2 cellular contexts compared by ENCODE assay signal in the genomic region with DNA sequence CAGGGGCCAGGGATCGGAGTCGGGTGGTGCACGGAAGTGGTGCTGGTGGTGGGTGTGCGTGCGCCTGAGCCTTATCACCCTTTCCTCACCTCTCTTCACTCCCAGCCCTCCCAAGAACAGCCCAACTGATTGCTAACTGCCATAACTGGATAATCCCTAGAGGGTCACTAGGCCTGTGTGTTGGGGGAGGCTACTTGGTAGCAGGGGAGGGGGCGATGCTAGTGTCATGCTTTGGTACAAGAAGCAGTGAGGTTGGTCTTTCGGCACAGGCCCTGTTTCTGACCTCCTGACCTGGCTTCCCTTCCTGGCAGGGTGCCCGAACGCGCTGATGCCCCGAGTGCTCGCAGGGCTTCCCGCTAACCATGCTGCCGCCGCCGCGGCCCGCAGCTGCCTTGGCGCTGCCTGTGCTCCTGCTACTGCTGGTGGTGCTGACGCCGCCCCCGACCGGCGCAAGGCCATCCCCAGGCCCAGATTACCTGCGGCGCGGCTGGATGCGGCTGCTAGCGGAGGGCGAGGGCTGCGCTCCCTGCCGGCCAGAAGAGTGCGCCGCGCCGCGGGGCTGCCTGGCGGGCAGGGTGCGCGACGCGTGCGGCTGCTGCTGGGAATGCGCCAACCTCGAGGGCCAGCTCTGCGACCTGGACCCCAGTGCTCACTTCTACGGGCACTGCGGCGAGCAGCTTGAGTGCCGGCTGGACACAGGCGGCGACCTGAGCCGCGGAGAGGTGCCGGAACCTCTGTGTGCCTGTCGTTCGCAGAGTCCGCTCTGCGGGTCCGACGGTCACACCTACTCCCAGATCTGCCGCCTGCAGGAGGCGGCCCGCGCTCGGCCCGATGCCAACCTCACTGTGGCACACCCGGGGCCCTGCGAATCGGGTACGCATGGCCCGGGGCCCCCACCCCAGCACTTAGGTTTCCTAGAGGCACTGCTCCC.
TF ChIP-seq lines count a peak whose summit lies in the region.

No MANE protein-coding gene starts in this region.

TF ChIP-seq in A549, 52 proteins besides CTCF, POLR2A, EP300 and RAD21:
- TF ChIP-seq, protein P1, sequence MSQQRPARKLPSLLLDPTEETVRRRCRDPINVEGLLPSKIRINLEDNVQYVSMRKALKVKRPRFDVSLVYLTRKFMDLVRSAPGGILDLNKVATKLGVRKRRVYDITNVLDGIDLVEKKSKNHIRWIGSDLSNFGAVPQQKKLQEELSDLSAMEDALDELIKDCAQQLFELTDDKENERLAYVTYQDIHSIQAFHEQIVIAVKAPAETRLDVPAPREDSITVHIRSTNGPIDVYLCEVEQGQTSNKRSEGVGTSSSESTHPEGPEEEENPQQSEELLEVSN (IDR thresholded peaks at IDR 0.05; ENCODE audit: borderline replicate concordance, low read depth) = peak; percentile 89
- 0 out of 2 replicates have a peak, but pooled peaks have one; percentile 34 for TF ChIP-seq MYC (IDR thresholded peaks at IDR 0.05; ENCODE audit: borderline replicate concordance, low read length)
- TF ChIP-seq, protein P2, sequence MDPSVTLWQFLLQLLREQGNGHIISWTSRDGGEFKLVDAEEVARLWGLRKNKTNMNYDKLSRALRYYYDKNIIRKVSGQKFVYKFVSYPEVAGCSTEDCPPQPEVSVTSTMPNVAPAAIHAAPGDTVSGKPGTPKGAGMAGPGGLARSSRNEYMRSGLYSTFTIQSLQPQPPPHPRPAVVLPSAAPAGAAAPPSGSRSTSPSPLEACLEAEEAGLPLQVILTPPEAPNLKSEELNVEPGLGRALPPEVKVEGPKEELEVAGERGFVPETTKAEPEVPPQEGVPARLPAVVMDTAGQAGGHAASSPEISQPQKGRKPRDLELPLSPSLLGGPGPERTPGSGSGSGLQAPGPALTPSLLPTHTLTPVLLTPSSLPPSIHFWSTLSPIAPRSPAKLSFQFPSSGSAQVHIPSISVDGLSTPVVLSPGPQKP (IDR thresholded peaks at IDR 0.05; ENCODE audit: low read depth, low read length) = no peak
- peak; percentile 24; the same call in 1 of the 2 replicates for TF ChIP-seq EHF (CRISPR knock-in tag; IDR thresholded peaks at IDR 0.05)
- TF ChIP-seq SMC3 (IDR thresholded peaks at IDR 0.05) = peak; percentile 62
- TF ChIP-seq, protein P3, sequence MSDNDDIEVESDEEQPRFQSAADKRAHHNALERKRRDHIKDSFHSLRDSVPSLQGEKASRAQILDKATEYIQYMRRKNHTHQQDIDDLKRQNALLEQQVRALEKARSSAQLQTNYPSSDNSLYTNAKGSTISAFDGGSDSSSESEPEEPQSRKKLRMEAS (IDR thresholded peaks at IDR 0.05) = peak; percentile 93
- 0 out of 2 replicates have a peak, but pooled peaks have one; percentile 25 for TF ChIP-seq GATA3 (IDR thresholded peaks at IDR 0.05; ENCODE audit: borderline replicate concordance)
- no peak for TF ChIP-seq KDM5A (IDR thresholded peaks at IDR 0.05)
- TF ChIP-seq HOXB5 (CRISPR knock-in tag; IDR thresholded peaks at IDR 0.05) = 0 out of 2 replicates have a peak, but pooled peaks have one; percentile 48

TF ChIP-seq in H1, 55 proteins besides CTCF, POLR2A, EP300 and RAD21 (continues in another document):
- TF ChIP-seq TBP (IDR thresholded peaks at IDR 0.05; ENCODE audit: low read depth, low read length) = no peak
- no peak for TF ChIP-seq FOSL1 (IDR thresholded peaks at IDR 0.05; ENCODE audit: insufficient read depth, low read depth, low read length)
- no peak for TF ChIP-seq SP4 (IDR thresholded peaks at IDR 0.05; ENCODE audit: low read length)
- TF ChIP-seq RFX5 (IDR thresholded peaks at IDR 0.05; ENCODE audit: borderline replicate concordance, low read depth, low read length) = no peak
- TF ChIP-seq CREB1 (IDR thresholded peaks at IDR 0.05) = peak; percentile 49; the same call in 1 of the 2 replicates
- TF ChIP-seq SIX5 (IDR thresholded peaks at IDR 0.05; ENCODE audit: low read depth, low read length) = no peak
- no peak for TF ChIP-seq KDM1A (IDR thresholded peaks at IDR 0.05; ENCODE audit: borderline replicate concordance, low read length)
- TF ChIP-seq NANOG (IDR thresholded peaks at IDR 0.05; ENCODE audit: insufficient read depth, low read depth, low read length, poor library complexity, severe bottlenecking) = no peak
- no peak for TF ChIP-seq HDAC2 (IDR thresholded peaks at IDR 0.05; ENCODE audit: borderline replicate concordance in 1 of 2, low read depth in 2 of 2, low read length in 2 of 2)
- TF ChIP-seq KDM5A (IDR thresholded peaks at IDR 0.05; ENCODE audit: low read length) = no peak
- TF ChIP-seq, protein P4, sequence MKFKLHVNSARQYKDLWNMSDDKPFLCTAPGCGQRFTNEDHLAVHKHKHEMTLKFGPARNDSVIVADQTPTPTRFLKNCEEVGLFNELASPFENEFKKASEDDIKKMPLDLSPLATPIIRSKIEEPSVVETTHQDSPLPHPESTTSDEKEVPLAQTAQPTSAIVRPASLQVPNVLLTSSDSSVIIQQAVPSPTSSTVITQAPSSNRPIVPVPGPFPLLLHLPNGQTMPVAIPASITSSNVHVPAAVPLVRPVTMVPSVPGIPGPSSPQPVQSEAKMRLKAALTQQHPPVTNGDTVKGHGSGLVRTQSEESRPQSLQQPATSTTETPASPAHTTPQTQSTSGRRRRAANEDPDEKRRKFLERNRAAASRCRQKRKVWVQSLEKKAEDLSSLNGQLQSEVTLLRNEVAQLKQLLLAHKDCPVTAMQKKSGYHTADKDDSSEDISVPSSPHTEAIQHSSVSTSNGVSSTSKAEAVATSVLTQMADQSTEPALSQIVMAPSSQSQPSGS (IDR thresholded peaks at IDR 0.05; ENCODE audit: low read length) = no peak
- TF ChIP-seq, protein P1 (IDR thresholded peaks at IDR 0.05) = peak; percentile 84
- TF ChIP-seq TAF7 (optimal IDR thresholded peaks at IDR 0.05; ENCODE audit: borderline replicate concordance, low read depth, low read length) = peak; percentile 16
- TF ChIP-seq SAP30 (IDR thresholded peaks at IDR 0.05; ENCODE audit: insufficient read depth, insufficient replicate concordance, low read length) = no peak
- peak; percentile 86 for TF ChIP-seq SUZ12 (IDR thresholded peaks at IDR 0.05; ENCODE audit: low read length)
- TF ChIP-seq, protein P3 (IDR thresholded peaks at IDR 0.05) = peak; percentile 88
- TF ChIP-seq GTF2F1 (IDR thresholded peaks at IDR 0.05; ENCODE audit: borderline replicate concordance, low read depth, low read length) = no peak
- TF ChIP-seq SP2 (IDR thresholded peaks at IDR 0.05; ENCODE audit: low read length) = no peak
- no peak for TF ChIP-seq CHD2 (IDR thresholded peaks at IDR 0.05; ENCODE audit: low read length)
- no peak for TF ChIP-seq CHD1 (IDR thresholded peaks at IDR 0.05; ENCODE audit: low read depth, low read length)
- no peak for TF ChIP-seq RXRA (IDR thresholded peaks at IDR 0.05; ENCODE audit: insufficient read depth, low read depth, low read length)
- TF ChIP-seq SP1 (IDR thresholded peaks at IDR 0.05; ENCODE audit: low read depth, low read length) = no peak
- no peak for TF ChIP-seq JUN (IDR thresholded peaks at IDR 0.05; ENCODE audit: low read depth, low read length)
- peak; percentile 88 for TF ChIP-seq EZH2 (IDR thresholded peaks at IDR 0.05; ENCODE audit: low read depth, low read length, severe bottlenecking)
- TF ChIP-seq NRF1 (IDR thresholded peaks at IDR 0.05; ENCODE audit: low read depth, low read length) = no peak
- 0 out of 2 replicates have a peak, but pooled peaks have one; percentile 26 for TF ChIP-seq SRF (IDR thresholded peaks at IDR 0.05; ENCODE audit: low read depth, low read length)
- TF ChIP-seq MAFK (IDR thresholded peaks at IDR 0.05; ENCODE audit: low read depth, low read length) = no peak
- TF ChIP-seq BRCA1 (IDR thresholded peaks at IDR 0.05; ENCODE audit: low read depth, low read length) = no peak
- TF ChIP-seq RNF2 (IDR thresholded peaks at IDR 0.05; ENCODE audit: borderline replicate concordance, low read depth, low read length, missing control alignments, poor library complexity, severe bottlenecking) = peak; percentile 58
- no peak for TF ChIP-seq HDAC6 (IDR thresholded peaks at IDR 0.05; ENCODE audit: low read depth, low read length)
- TF ChIP-seq CBX8 (IDR thresholded peaks at IDR 0.05; ENCODE audit: borderline replicate concordance, low read depth, low read length) = no peak
- TF ChIP-seq SIN3A (conservative IDR thresholded peaks at IDR 0.05 in 1 of 2, IDR thresholded peaks at IDR 0.05 in 1 of 2; ENCODE audit: low read depth in 1 of 2, low read length in 2 of 2) = no peak
- no peak for TF ChIP-seq CBX5 (IDR thresholded peaks at IDR 0.05; ENCODE audit: low read depth, low read length)
- no peak for TF ChIP-seq TCF12 (IDR thresholded peaks at IDR 0.05; ENCODE audit: low read depth, low read length)
- TF ChIP-seq YY1 (IDR thresholded peaks at IDR 0.05; ENCODE audit: low read depth, low read length) = no peak
- TF ChIP-seq ASH2L (IDR thresholded peaks at IDR 0.05; ENCODE audit: low read length) = no peak
- no peak for TF ChIP-seq BACH1 (IDR thresholded peaks at IDR 0.05; ENCODE audit: low read length)
- no peak for TF ChIP-seq SIRT6 (IDR thresholded peaks at IDR 0.05; ENCODE audit: low read length)
- peak; percentile 59; the same call in 1 of the 2 replicates for TF ChIP-seq EGR1 (IDR thresholded peaks at IDR 0.05; ENCODE audit: borderline replicate concordance, low read depth, low read length)
- no peak for TF ChIP-seq JUND (IDR thresholded peaks at IDR 0.05; ENCODE audit: low read length)
- TF ChIP-seq CEBPB (IDR thresholded peaks at IDR 0.05; ENCODE audit: low read depth, low read length) = no peak
- TF ChIP-seq POU5F1 (IDR thresholded peaks at IDR 0.05; ENCODE audit: low read depth, low read length) = no peak
- TF ChIP-seq, protein P5, sequence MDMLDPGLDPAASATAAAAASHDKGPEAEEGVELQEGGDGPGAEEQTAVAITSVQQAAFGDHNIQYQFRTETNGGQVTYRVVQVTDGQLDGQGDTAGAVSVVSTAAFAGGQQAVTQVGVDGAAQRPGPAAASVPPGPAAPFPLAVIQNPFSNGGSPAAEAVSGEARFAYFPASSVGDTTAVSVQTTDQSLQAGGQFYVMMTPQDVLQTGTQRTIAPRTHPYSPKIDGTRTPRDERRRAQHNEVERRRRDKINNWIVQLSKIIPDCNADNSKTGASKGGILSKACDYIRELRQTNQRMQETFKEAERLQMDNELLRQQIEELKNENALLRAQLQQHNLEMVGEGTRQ (IDR thresholded peaks at IDR 0.05; ENCODE audit: low read length) = no peak
- TF ChIP-seq, protein P6, sequence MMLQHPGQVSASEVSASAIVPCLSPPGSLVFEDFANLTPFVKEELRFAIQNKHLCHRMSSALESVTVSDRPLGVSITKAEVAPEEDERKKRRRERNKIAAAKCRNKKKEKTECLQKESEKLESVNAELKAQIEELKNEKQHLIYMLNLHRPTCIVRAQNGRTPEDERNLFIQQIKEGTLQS (IDR thresholded peaks at IDR 0.05; ENCODE audit: insufficient read depth, low read depth, low read length) = no peak
- TF ChIP-seq GABPA (IDR thresholded peaks at IDR 0.05; ENCODE audit: borderline replicate concordance, insufficient read depth, low read length) = peak; percentile 49; the same call in 1 of the 2 replicates
